19 cellular contexts compared by ENCODE assay signal in genomic region chr14:59133202-59133601, GRCh38. TPM values are rescaled to one million over a fixed set of nuclear protein-coding genes. Genes with fewer than 3 reads are reported as not detected.
DNase-seq lines count a peak whose midpoint lies in the region; ATAC-seq, FAIRE-seq and TF ChIP-seq lines count a peak whose summit lies in the region.
"Had no signal": no experiment of that assay in that cellular context is flagged by ENCODE, and none has a peak within 500 bp of the region (broad histone marks: within the 10 kb centered on the region; RNA-seq: fewer than 3 reads in every experiment).

No MANE protein-coding gene starts in this region.

- BruUV-seq in Panc1 (replicated peaks; lab: Mats Ljungman, UMichigan) (no TSS peak), endothelial cell of umbilical vein (replicated peaks; lab: Mats Ljungman, UMichigan) (no TSS peak)

- no peak for FAIRE-seq in endothelial cell of umbilical vein (lab: Jason Lieb, UNC)
- FAIRE-seq: G401.6 had no signal

- H2AFZ ChIP-seq in endothelial cell of umbilical vein (ENCODE audit: low read depth, low read length) = no peak overlapping the region

- H3K4me1 ChIP-seq in Panc1 (ENCODE audit: control insufficient read depth, insufficient read depth, low read length) = no peaks in the 10 kb centered on the region
- H3K4me1 ChIP-seq in endothelial cell of umbilical vein (ENCODE audit: control insufficient read depth, extremely low read depth, insufficient read depth, low read length) = no peaks in the 10 kb centered on the region

- no peak overlapping the region for H3K27ac ChIP-seq in Panc1 (ENCODE audit: low read length)
- H3K27ac ChIP-seq in endothelial cell of umbilical vein (ENCODE audit: insufficient read depth, low read depth, low read length) = no peak overlapping the region
- H3K27ac ChIP-seq: SJCRH30 had no signal

- CTCF ChIA-PET in Panc1 (lab: Charles Lee) = no interaction called here
- CTCF ChIA-PET in endothelial cell of umbilical vein (lab: Charles Lee) = interaction anchor here (0.9 to 5.0 kb wide), 16 partner anchors 9 to 443 kb away, joined by 3 to 56 read pairs (median 4); partner anchors contain the start of genes CCDC175 and DAAM1

- TF ChIP-seq CTCF in Panc1 (IDR thresholded peaks at IDR 0.05) (peak; percentile 5; the same call in 1 of the 2 replicates), endothelial cell of umbilical vein (IDR thresholded peaks at IDR 0.05; ENCODE audit: extremely low read depth in 1 of 2, insufficient read depth in 1 of 2, low read depth in 1 of 2, low read length in 2 of 2) (peak in 1 of 2 donors; percentile 34)

- dilution Hi-C loops in endothelial cell of umbilical vein (cut with MboI; ENCODE audit: extremely low pct_ligation_motif_present, low sequenced_read_pairs) = no loop called here

- no peak overlapping the region for H3K4me2 ChIP-seq in endothelial cell of umbilical vein (ENCODE audit: insufficient read depth, low read length)

- ATAC-seq in Panc1 = no peak
- no peak for ATAC-seq in GM21619 (IDR thresholded peaks at IDR 0.05; ENCODE audit: unreplicated experiment)
- ATAC-seq in GM19328 (IDR thresholded peaks at IDR 0.05; ENCODE audit: unreplicated experiment) = no peak
- ATAC-seq: activated CD8-positive, alpha-beta T cell treated with anti-CD3 and anti-CD28 coated beads for 36 hours; sciatic nerve had no signal

- POLR2A ChIA-PET in Panc1 (lab: Charles Lee) = no interaction called here
- POLR2A ChIA-PET in endothelial cell of umbilical vein (lab: Charles Lee) = no interaction called here

- in situ Hi-C loops in Panc1 (cut with HindIII; ENCODE audit: low pct_unique_long_range_greater_than_20kb, low sequenced_read_pairs) = no loop called here

- H3K36me3 ChIP-seq in Panc1 (ENCODE audit: control insufficient read depth, insufficient read depth, low read length) (no peaks in the 10 kb centered on the region), endothelial cell of umbilical vein (ENCODE audit: control insufficient read depth in 2 of 2, extremely low read depth in 1 of 2, insufficient read depth in 2 of 2, low read length in 2 of 2) (no peaks in the 10 kb centered on the region)
- H3K36me3 ChIP-seq: SJCRH30, transverse colon had no signal

- H3K9me3 ChIP-seq in Panc1 (ENCODE audit: control insufficient read depth, insufficient read depth, low read depth, low read length) = no peaks in the 10 kb centered on the region
- no peaks in the 10 kb centered on the region for H3K9me3 ChIP-seq in endothelial cell of umbilical vein (replicated peaks; ENCODE audit: control insufficient read depth, insufficient read depth, low read length)
- H3K9me3 ChIP-seq: SJCRH30, transverse colon had no signal

- H4K20me1 ChIP-seq in endothelial cell of umbilical vein (replicated peaks; ENCODE audit: control insufficient read depth, extremely low read depth, insufficient read depth, low read length) = no peaks in the 10 kb centered on the region

- H3K9ac ChIP-seq in endothelial cell of umbilical vein (replicated peaks; ENCODE audit: extremely low read depth, insufficient read depth, low read length) = no peak overlapping the region

- H3K27me3 ChIP-seq in Panc1 (ENCODE audit: control insufficient read depth, insufficient read depth, low read length) (no peaks in the 10 kb centered on the region; the same call in 1 of the 2 replicates), endothelial cell of umbilical vein (ENCODE audit: control insufficient read depth in 2 of 2, insufficient read depth in 2 of 2, low read length in 2 of 2) (peaks cover 0 to 2% of the 10 kb centered on the region in 2 experiments)
- H3K27me3 ChIP-seq: SJCRH30, transverse colon had no signal

- H3K79me2 ChIP-seq in endothelial cell of umbilical vein (ENCODE audit: control insufficient read depth, insufficient read depth, low read length) = no peaks in the 10 kb centered on the region

- intact Hi-C loops in Panc1 (cut with micrococcal nuclease; ENCODE audit: unreplicated experiment) = no loop called here
- intact Hi-C loops in endothelial cell of umbilical vein (cut with micrococcal nuclease) = no loop called here

- DNase-seq in NCI-H82 (lab: John Stamatoyannopoulos, UW) (peak; percentile 1), NCI-H82 treated with DMSO at 0.1 percent for 48 hours (lab: John Stamatoyannopoulos, UW; ENCODE audit: unreplicated experiment) (no peak), Panc1 (ENCODE audit: low read depth, low spot score) (no peak), endothelial cell of umbilical vein (ENCODE audit: low read depth, low spot score) (peak; percentile 31), skeletal muscle cell (ENCODE audit: low read depth) (peak; percentile 4)
- no peak for DNase-seq in activated CD4-positive, alpha-beta T cell treated with anti-CD3 and anti-CD28 coated beads, Interleukin-2, amount 50 U/mL, for 1 hour
- DNase-seq: activated CD8-positive, alpha-beta T cell treated with anti-CD3 and anti-CD28 coated beads for 36 hours; amniotic stem cell; CD8-positive, alpha-beta memory T cell; foreskin melanocyte; KBM-7; mammary epithelial cell; stimulated activated CD4-positive, alpha-beta T cell treated with anti-CD3 and anti-CD28 coated beads, Interleukin-4, amount 100 ng/mL, for 1 hour; transverse colon had no signal

- H3K4me3 ChIP-seq in Panc1 (ENCODE audit: low read depth in 2 of 2, low read length in 2 of 2) (no peak overlapping the region), endothelial cell of umbilical vein (replicated peaks in 1 of 3; ENCODE audit: insufficient read depth in 1 of 3, low read depth in 1 of 3, low read length in 3 of 3) (no peak overlapping the region), skeletal muscle cell (ENCODE audit: low read depth, low read length) (no peak overlapping the region)
- H3K4me3 ChIP-seq: SJCRH30, transverse colon had no signal

- no peaks in the 10 kb centered on the region for H3K9me1 ChIP-seq in endothelial cell of umbilical vein (replicated peaks; ENCODE audit: control insufficient read depth, extremely low read depth, insufficient read depth, low read length)

- TF ChIP-seq POLR2A in endothelial cell of umbilical vein (IDR thresholded peaks at IDR 0.05; ENCODE audit: low read depth, low read length) = no peak

TF ChIP-seq in endothelial cell of umbilical vein, 7 proteins besides CTCF, POLR2A, EP300 and RAD21:
- TF ChIP-seq GATA2 (IDR thresholded peaks at IDR 0.05; ENCODE audit: insufficient read depth, insufficient read length, low read depth, low read length) (no peak), FOS (IDR thresholded peaks at IDR 0.05; ENCODE audit: borderline replicate concordance, insufficient read depth, low read length) (no peak), MYC (IDR thresholded peaks at IDR 0.05; ENCODE audit: low read depth, low read length) (no peak), EZH2 (IDR thresholded peaks at IDR 0.05; ENCODE audit: borderline replicate concordance, low read depth, low read length, severe bottlenecking) (no peak), POLR2AphosphoS5 (IDR thresholded peaks at IDR 0.05; ENCODE audit: insufficient read depth, low read depth, low read length) (no peak), JUN (IDR thresholded peaks at IDR 0.05; ENCODE audit: borderline replicate concordance, insufficient read depth, insufficient read length, low read depth) (no peak)
- TF ChIP-seq, protein P1, sequence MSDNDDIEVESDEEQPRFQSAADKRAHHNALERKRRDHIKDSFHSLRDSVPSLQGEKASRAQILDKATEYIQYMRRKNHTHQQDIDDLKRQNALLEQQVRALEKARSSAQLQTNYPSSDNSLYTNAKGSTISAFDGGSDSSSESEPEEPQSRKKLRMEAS (IDR thresholded peaks at IDR 0.05; ENCODE audit: insufficient read depth, insufficient read length) = no peak
TF ChIP-seq in endothelial cell of umbilical vein: peak in this region for 0.

RNA-seq across cellular contexts. Expression of gene DAAM1, which starts 55.3 kb away (rescaled TPM):
- 13.3 TPM for total RNA-seq in Panc1 (2021; ENCODE audit: unreplicated experiment)
- polyA plus RNA-seq in Panc1 (2012; ENCODE audit: insufficient read length) = 4.0 TPM
- 25.3 and 32.0 TPM in 2 replicates for total RNA-seq in endothelial cell of umbilical vein
- 6.9 and 10.2 TPM in 2 replicates for polyA plus RNA-seq in endothelial cell of umbilical vein
- 8.3 and 10.3 TPM in 2 replicates for polyA plus RNA-seq in endothelial cell of umbilical vein (2011; cell fraction: cytosol; rRNA removed)
- polyA plus RNA-seq in endothelial cell of umbilical vein (2011; cell fraction: nucleus; rRNA removed) = 38.1 and 48.2 TPM in 2 replicates
- polyA plus RNA-seq in endothelial cell of umbilical vein (2012) = 29.4 and 33.0 TPM in 2 replicates
- 32.4 and 50.8 TPM in 2 replicates for polyA minus RNA-seq in endothelial cell of umbilical vein
- polyA minus RNA-seq in endothelial cell of umbilical vein (2011; cell fraction: cytosol; rRNA and poly(A)+ RNA removed) = 9.0 TPM
- polyA minus RNA-seq in endothelial cell of umbilical vein (2011; cell fraction: nucleus; rRNA and poly(A)+ RNA removed) = 85.5 and 131 TPM in 2 replicates

Comparison
In these comparisons a context has a peak if more than half of its experiments do, and no peak if none do; other contexts are left out.
1. DNase-seq: peak in NCI-H82 (single experiment), endothelial cell of umbilical vein (single experiment) and skeletal muscle cell (single experiment); none in NCI-H82 treated with DMSO at 0.1 percent for 48 hours (single experiment), Panc1 (single experiment) and activated CD4-positive, alpha-beta T cell treated with anti-CD3 and anti-CD28 coated beads, Interleukin-2, amount 50 U/mL, for 1 hour (single experiment).